8 cellular contexts compared by ENCODE assay signal in genomic region chr1:162627662-162628296, GRCh38. TPM values are rescaled to one million over a fixed set of nuclear protein-coding genes. Genes with fewer than 3 reads are reported as not detected.
DNase-seq lines count a peak whose midpoint lies in the region; ATAC-seq, FAIRE-seq and TF ChIP-seq lines count a peak whose summit lies in the region.

No MANE protein-coding gene starts in this region.

- TF ChIP-seq POLR2A in GM12878 (IDR thresholded peaks at IDR 0.05; ENCODE audit: low read depth, low read length): no peak

- no peak overlapping the region for H3K27ac Mint-ChIP-seq in neural progenitor cell

- no peak for TF ChIP-seq EP300 in GM12878 (IDR thresholded peaks at IDR 0.05; ENCODE audit: borderline replicate concordance in 1 of 2, control insufficient read depth in 1 of 2, low read depth in 2 of 2, low read length in 2 of 2)

- peaks cover 19% of the 10 kb centered on the region for H3K4me1 Mint-ChIP-seq in neural progenitor cell

- no peaks in the 10 kb centered on the region for H3K36me3 ChIP-seq in MM.1S (replicated peaks; ENCODE audit: insufficient read depth, low read length)
- H3K36me3 ChIP-seq in GM12878 (ENCODE audit: control insufficient read depth in 2 of 2, insufficient read depth in 2 of 2, low read length in 1 of 2): no peaks in the 10 kb centered on the region
- no peaks in the 10 kb centered on the region for H3K36me3 ChIP-seq in neural progenitor cell
- no peaks in the 10 kb centered on the region; the same call in 1 of the 2 replicates for H3K36me3 ChIP-seq in MG63

- H3F3A ChIP-seq in MM.1S (ENCODE audit: insufficient read depth, low read length) (peaks cover 18% of the 10 kb centered on the region), neural progenitor cell (ENCODE audit: low read depth) (no peaks in the 10 kb centered on the region)

- no peak overlapping the region for H3K9ac ChIP-seq in MM.1S (ENCODE audit: low read length)
- no peak overlapping the region for H3K9ac ChIP-seq in GM12878 (ENCODE audit: control insufficient read depth, insufficient read depth, low read length)
- no peak overlapping the region for H3K9ac ChIP-seq in neural progenitor cell

- CTCF ChIA-PET in GM12878 (lab: Yijun Ruan, JAX): interaction anchor here (0.8 to 9.3 kb wide), 8 partner anchors 10 to 270 kb away, joined by 3 to 79 read pairs (median 4); no protein-coding TSS in a partner anchor

- TF ChIP-seq RAD21 in GM12878 (IDR thresholded peaks at IDR 0.05; ENCODE audit: insufficient read depth, low read depth, low read length): peak; percentile 49

- H3K36me3 Mint-ChIP-seq in neural progenitor cell: no peaks in the 10 kb centered on the region

- H3K4me2 ChIP-seq in MM.1S (ENCODE audit: low read depth, low read length) (no peak overlapping the region), GM12878 (ENCODE audit: control insufficient read depth, insufficient read depth) (no peak overlapping the region), neural progenitor cell (no peak overlapping the region)

- ATAC-seq in GM12878 (peak; percentile 53), GM18858 (IDR thresholded peaks at IDR 0.05; ENCODE audit: unreplicated experiment) (no peak), HG02642 (IDR thresholded peaks at IDR 0.05; ENCODE audit: poor library complexity, unreplicated experiment) (no peak)

- H3K4me3 ChIP-seq in MM.1S (ENCODE audit: low read length): no peak overlapping the region
- H3K4me3 ChIP-seq in GM12878: no peak overlapping the region
- H3K4me3 ChIP-seq in neural progenitor cell: no peak overlapping the region
- H3K4me3 ChIP-seq in MG63: no peak overlapping the region

- H3K27me3 ChIP-seq in MM.1S (replicated peaks; ENCODE audit: insufficient read depth, low read length): no peaks in the 10 kb centered on the region
- H3K27me3 ChIP-seq in GM12878 (replicated peaks in 1 of 2; ENCODE audit: control insufficient read depth in 2 of 2, insufficient read depth in 2 of 2, low read length in 1 of 2): no peaks in the 10 kb centered on the region
- H3K27me3 ChIP-seq in neural progenitor cell: no peaks in the 10 kb centered on the region
- H3K27me3 ChIP-seq in MG63: no peaks in the 10 kb centered on the region

- DNase-seq in NCI-H1694 treated with DMSO at 0.1 percent for 48 hours (lab: John Stamatoyannopoulos, UW) (peak; percentile 8), NCI-H1694 (lab: John Stamatoyannopoulos, UW) (no peak), MM.1S (peak; percentile 71), GM12878 (ENCODE audit: low read depth, low spot score) (no peak), neural progenitor cell (ENCODE audit: low spot score) (peak; percentile 37), MG63 (no peak)

- H3K4me1 ChIP-seq in MM.1S (ENCODE audit: low read length) (peaks cover 41% of the 10 kb centered on the region), GM12878 (ENCODE audit: control insufficient read depth, insufficient read depth, low read length) (peaks cover 27% of the 10 kb centered on the region), neural progenitor cell (no peaks in the 10 kb centered on the region)

- H3K27ac ChIP-seq in MM.1S (ENCODE audit: low read length): no peak overlapping the region
- no peak overlapping the region for H3K27ac ChIP-seq in GM12878 (ENCODE audit: control insufficient read depth, insufficient read depth)
- no peak overlapping the region for H3K27ac ChIP-seq in neural progenitor cell

- no peaks in the 10 kb centered on the region for H3K9me3 Mint-ChIP-seq in neural progenitor cell

- RAD21 ChIA-PET in GM12878 (lab: Charles Lee; ENCODE audit: unreplicated experiment): interaction anchor here (1.5 kb wide), 1 partner anchor 270 kb away, joined by 3 read pairs; no protein-coding TSS in a partner anchor

- intact Hi-C loops in GM12878 (cut with micrococcal nuclease; ENCODE audit: unreplicated experiment): loop anchor here (5.0 kb wide), 1 partner anchor 165 kb away; the partner anchor contains the start of gene HSD17B7

- TF ChIP-seq CTCF in MM.1S (IDR thresholded peaks at IDR 0.05; ENCODE audit: low read length): peak; percentile 65
- TF ChIP-seq CTCF in GM12878 (IDR thresholded peaks at IDR 0.05 in 2 of 3, conservative IDR thresholded peaks at IDR 0.05 in 1 of 3; ENCODE audit: control insufficient read depth in 2 of 3, extremely low read depth in 1 of 3, insufficient read depth in 1 of 3, low read depth in 3 of 3, low read length in 3 of 3): peak; percentile 31 to 47 (median 47)
- TF ChIP-seq CTCF in neural progenitor cell (IDR thresholded peaks at IDR 0.05): peak; percentile 59

- FAIRE-seq in GM12878 (lab: Jason Lieb, UNC): no peak

- H3K9me3 ChIP-seq in MM.1S (replicated peaks; ENCODE audit: insufficient read depth, low read length) (no peaks in the 10 kb centered on the region), GM12878 (replicated peaks; ENCODE audit: control insufficient read depth, insufficient read depth, low read length) (no peaks in the 10 kb centered on the region), neural progenitor cell (ENCODE audit: low read depth) (no peaks in the 10 kb centered on the region), MG63 (no peaks in the 10 kb centered on the region)

- H3K79me2 ChIP-seq in MM.1S (ENCODE audit: low read length) (no peaks in the 10 kb centered on the region), GM12878 (ENCODE audit: control insufficient read depth, insufficient read depth, low read length) (peaks cover 2% of the 10 kb centered on the region; the same call in 1 of the 2 replicates), neural progenitor cell (ENCODE audit: low read depth) (no peaks in the 10 kb centered on the region)

- H4K20me1 ChIP-seq in MM.1S (ENCODE audit: insufficient read depth, low read length) (no peaks in the 10 kb centered on the region), GM12878 (ENCODE audit: control insufficient read depth, insufficient read depth) (no peaks in the 10 kb centered on the region), neural progenitor cell (ENCODE audit: low read depth) (no peaks in the 10 kb centered on the region)

- in situ Hi-C loops in GM12878 (cut with MboI): no loop called here

- H3K4me3 Mint-ChIP-seq in neural progenitor cell: no peak overlapping the region

- no peaks in the 10 kb centered on the region for H3K27me3 Mint-ChIP-seq in neural progenitor cell (ENCODE audit: insufficient read depth, low read depth)

- H2AFZ ChIP-seq in MM.1S (ENCODE audit: low read length): no peak overlapping the region
- H2AFZ ChIP-seq in GM12878 (ENCODE audit: control insufficient read depth, low read depth, low read length): no peak overlapping the region
- no peak overlapping the region for H2AFZ ChIP-seq in neural progenitor cell (replicated peaks)

- POLR2A ChIA-PET in GM12878 (lab: Charles Lee): no interaction called here

- SMC1A ChIA-PET in GM12878 (lab: Charles Lee; ENCODE audit: uncharacterized antibody, unreplicated experiment): interaction anchor here (1.0 to 2.9 kb wide), 3 partner anchors 10 to 58 kb away, joined by 3 to 31 read pairs (median 4); no protein-coding TSS in a partner anchor

- BruUV-seq in GM12878 (replicated peaks; lab: Mats Ljungman, UMichigan): no TSS peak

- WGBS in GM12878 (ENCODE audit: insufficient coverage, insufficient replicate concordance, low lambda C conversion rate, missing lambda C conversion rate): 49% methylated on average over 3 of the region's 3 CpGs

- no peaks in the 10 kb centered on the region for H3K9me2 ChIP-seq in MM.1S (replicated peaks; ENCODE audit: insufficient read depth, low read length)

TF ChIP-seq in GM12878, 131 proteins besides CTCF, POLR2A, EP300 and RAD21 (continues in another document):
- TF ChIP-seq POU2F2 (IDR thresholded peaks at IDR 0.05; ENCODE audit: borderline replicate concordance, low read depth, low read length): no peak
- TF ChIP-seq PAX5 (IDR thresholded peaks at IDR 0.05; ENCODE audit: borderline replicate concordance, low read depth, low read length): no peak
- no peak for TF ChIP-seq MEF2B (IDR thresholded peaks at IDR 0.05; ENCODE audit: partially characterized antibody, poor library complexity, severe bottlenecking)

RNA-seq across cellular contexts. Expression of gene DDR2, which starts 4.5 kb away (rescaled TPM):
- total RNA-seq in GM12878 (2013; cell fraction: nucleolus; rRNA removed): 28.4 and 31.3 TPM in 2 replicates
- 6.6 and 7.4 TPM in 2 replicates for total RNA-seq in GM12878 (2014; rRNA removed)
- total RNA-seq in GM12878 (2014; rRNA removed; fragmentation: Illumina TruSeq; extraction: Trizol): 4.8 and 5.1 TPM in 2 replicates
- total RNA-seq in GM12878 (2021): 8.4 and 8.8 TPM in 2 replicates
- polyA plus RNA-seq in GM12878 (2011; ENCODE audit: low read depth): 1.6 TPM
- 4.9 and 6.2 TPM in 2 replicates for polyA plus RNA-seq in GM12878 (2011; rRNA removed)
- polyA plus RNA-seq in GM12878 (2011; cell fraction: cytosol; rRNA removed): 5.5 and 5.7 TPM in 2 replicates
- 7.8 and 10.1 TPM in 2 replicates for polyA plus RNA-seq in GM12878 (2011; cell fraction: nucleus; rRNA removed)
- 1.8 and 2.0 TPM in 2 replicates for polyA plus RNA-seq in GM12878 (2012)
- 5.8 and 6.4 TPM in 2 replicates for polyA plus RNA-seq in GM12878 (2014; fragmentation: Illumina TruSeq; extraction: Trizol)
- 1 to 10 TPM; 1.9 to 2.8 TPM for polyA plus RNA-seq in GM12878 (2014; fragmentation: Nextera tagmentation; extraction: Ambion mirVana)
- polyA plus RNA-seq in GM12878 (2014; rRNA removed): 3.6 and 5.7 TPM in 2 replicates
- 1 to 10 TPM; 5.2 to 6.3 TPM for polyA plus RNA-seq in GM12878 (2016; fragmentation: Nextera tagmentation; extraction: Ambion mirVana)
- 17.0 and 18.2 TPM in 2 replicates for polyA minus RNA-seq in GM12878 (2011; rRNA and poly(A)+ RNA removed)
- polyA minus RNA-seq in GM12878 (2011; cell fraction: cytosol; rRNA and poly(A)+ RNA removed): 3.1 and 3.6 TPM in 2 replicates
- polyA minus RNA-seq in GM12878 (2011; cell fraction: nucleus; rRNA and poly(A)+ RNA removed): 7.4 and 13.5 TPM in 2 replicates
- 0.69 and 0.74 TPM in 2 replicates for total RNA-seq in neural progenitor cell (ENCODE audit: low replicate concordance)
- 38.1 and 51.2 TPM in 2 replicates for total RNA-seq in MG63 (2014; rRNA removed; shearing (Covaris generic); ENCODE audit: low replicate concordance)

Comparison
In these comparisons a context has a peak if more than half of its experiments do, and no peak if none do; other contexts are left out.
1. DNase-seq: peak in NCI-H1694 treated with DMSO at 0.1 percent for 48 hours (single experiment), MM.1S (single experiment) and neural progenitor cell (single experiment); none in NCI-H1694 (single experiment), GM12878 (single experiment) and MG63 (single experiment).
2. Peak in every context shown above with its lines, with median percentiles within 50 percentile points of each other: CTCF ChIP-seq.